ENCODE assay signal across 8 cellular contexts in genomic region chr1:27154469-27154990, GRCh38. TPM values are rescaled to one million over a fixed set of nuclear protein-coding genes. Genes with fewer than 3 reads are reported as not detected.
DNase-seq lines count a peak whose midpoint lies in the region; ATAC-seq and TF ChIP-seq lines count a peak whose summit lies in the region.

No MANE protein-coding gene starts in this region.

- CTCF ChIA-PET in activated naive CD4-positive, alpha-beta T cell treated with anti-CD3 and anti-CD28 coated beads, Interleukin-2, amount 10 ng/mL, durations not matched to agents 7 days and 5 days (lab: Charles Lee), result interaction anchor here (0.6 to 1.7 kb wide), 13 partner anchors 10 to 55 kb away, joined by 3 to 7 read pairs (median 4); no protein-coding TSS in a partner anchor

- H3K27ac ChIP-seq in ascending aorta, result peak overlapping the region; percentile 80 to 89
- peak overlapping the region; percentile 60 to 83 for H3K27ac ChIP-seq in liver (ENCODE audit: low read depth in 1 of 2, low read length in 2 of 2)
- H3K27ac ChIP-seq in transverse colon, result peak overlapping the region; percentile 90 to 97 (median 92)

- H3K4me1 ChIP-seq in ascending aorta, result peaks cover 22 to 26% of the 10 kb centered on the region in 2 donors
- H3K4me1 ChIP-seq in liver (ENCODE audit: control insufficient read depth in 4 of 4, insufficient read depth in 4 of 4, low read length in 3 of 4), result peaks cover 5 to 32% (median 24%) of the 10 kb centered on the region in 4 donors
- peaks cover 35 to 56% (median 40%) of the 10 kb centered on the region in 4 donors for H3K4me1 ChIP-seq in transverse colon

- H3K4me3 ChIP-seq in ascending aorta (peak overlapping the region; percentile 72 to 82), liver (ENCODE audit: low read depth in 1 of 3, low read length in 3 of 3) (peak overlapping the region; percentile 54 to 87 (median 64)), transverse colon (peak overlapping the region; percentile 64 to 95 (median 78))

- peak overlapping the region; percentile 52 to 79 for H3K9ac ChIP-seq in liver (ENCODE audit: low read depth in 1 of 2, low read length in 2 of 2)

- DNase-seq in activated naive CD4-positive, alpha-beta T cell treated with anti-CD3 and anti-CD28 coated beads, Interleukin-2, amount 10 ng/mL, durations not matched to agents 7 days and 5 days, result no peak
- DNase-seq in activated naive CD4-positive, alpha-beta T cell (lab: John Stamatoyannopoulos, UW), result no peak
- no peak for DNase-seq in ascending aorta (ENCODE audit: low spot score in 2 of 2)
- DNase-seq in transverse colon, result no peak
- DNase-seq in HUDEP-2 (lab: John Stamatoyannopoulos, UW; ENCODE audit: unreplicated experiment in 76 of 76), result no peak
- no peak for DNase-seq in retina

- TF ChIP-seq CTCF in ascending aorta (IDR thresholded peaks at IDR 0.05) (no peak), liver (IDR thresholded peaks at IDR 0.05; ENCODE audit: low read depth, low read length, missing input control) (no peak), transverse colon (IDR thresholded peaks at IDR 0.05) (no peak)

- H3K4me3 Mint-ChIP-seq in activated naive CD4-positive, alpha-beta T cell treated with anti-CD3 and anti-CD28 coated beads, Interleukin-2, amount 10 ng/mL, durations not matched to agents 7 days and 5 days, result peak overlapping the region; percentile 86

- no peaks in the 10 kb centered on the region for H3K36me3 ChIP-seq in ascending aorta
- H3K36me3 ChIP-seq in liver (ENCODE audit: control insufficient read depth in 4 of 4, insufficient read depth in 3 of 4, low read depth in 1 of 4, low read length in 3 of 4), result no peaks in the 10 kb centered on the region
- H3K36me3 ChIP-seq in transverse colon, result no peaks in the 10 kb centered on the region

- TF ChIP-seq POLR2A in transverse colon (IDR thresholded peaks at IDR 0.05), result no peak

- H3K9me3 ChIP-seq in ascending aorta (no peaks in the 10 kb centered on the region), liver (ENCODE audit: control insufficient read depth in 4 of 4, low read length in 3 of 4) (no peaks in the 10 kb centered on the region), transverse colon (no peaks in the 10 kb centered on the region)

- WGBS in liver, result 12% methylated on average over 20 of the region's 20 CpGs
- 11 to 15% methylated on average over 13 to 20 of the region's 20 CpGs for WGBS in transverse colon (ENCODE audit: low coverage in 1 of 2), 2 donors

- ATAC-seq in GM21717 (IDR thresholded peaks at IDR 0.05; ENCODE audit: unreplicated experiment), result no peak

- in situ Hi-C loops in transverse colon (cut with MboI; ENCODE audit: low pct_ligation_motif_present in 1 of 4, low pct_unique_long_range_greater_than_20kb in 1 of 4, low sequenced_read_pairs in 3 of 4), result no loop called here

- peaks cover 52% of the 10 kb centered on the region for H3K4me1 Mint-ChIP-seq in activated naive CD4-positive, alpha-beta T cell treated with anti-CD3 and anti-CD28 coated beads, Interleukin-2, amount 10 ng/mL, durations not matched to agents 7 days and 5 days

- H3K27me3 ChIP-seq in ascending aorta (no peaks in the 10 kb centered on the region), liver (ENCODE audit: control insufficient read depth in 4 of 4, insufficient read depth in 4 of 4, low read length in 3 of 4) (no peaks in the 10 kb centered on the region), transverse colon (no peaks in the 10 kb centered on the region)

- peak overlapping the region; percentile 75 for H3K27ac Mint-ChIP-seq in activated naive CD4-positive, alpha-beta T cell treated with anti-CD3 and anti-CD28 coated beads, Interleukin-2, amount 10 ng/mL, durations not matched to agents 7 days and 5 days

- intact Hi-C loops in ascending aorta (cut with DNase I) (loop anchor here (2.0 to 5.0 kb wide), 4 partner anchors 36 to 156 kb away; no protein-coding TSS in a partner anchor), transverse colon (cut with DNase I; ENCODE audit: low total_unique reads) (no loop called here)

- H3K27me3 Mint-ChIP-seq in activated naive CD4-positive, alpha-beta T cell treated with anti-CD3 and anti-CD28 coated beads, Interleukin-2, amount 10 ng/mL, durations not matched to agents 7 days and 5 days, result no peaks in the 10 kb centered on the region

- TF ChIP-seq RAD21 in liver (IDR thresholded peaks at IDR 0.05), result no peak

- H3K9me3 Mint-ChIP-seq in activated naive CD4-positive, alpha-beta T cell treated with anti-CD3 and anti-CD28 coated beads, Interleukin-2, amount 10 ng/mL, durations not matched to agents 7 days and 5 days, result no peaks in the 10 kb centered on the region

- H3K36me3 Mint-ChIP-seq in activated naive CD4-positive, alpha-beta T cell treated with anti-CD3 and anti-CD28 coated beads, Interleukin-2, amount 10 ng/mL, durations not matched to agents 7 days and 5 days, result peaks cover 12% of the 10 kb centered on the region

- no peak for TF ChIP-seq EP300 in transverse colon (IDR thresholded peaks at IDR 0.05; ENCODE audit: low read depth)

TF ChIP-seq in liver, 16 proteins besides CTCF, POLR2A, EP300 and RAD21:
- no peak for TF ChIP-seq ATF3 (IDR thresholded peaks at IDR 0.05)
- no peak for TF ChIP-seq NR2F2 (IDR thresholded peaks at IDR 0.05)
- TF ChIP-seq YY1 (IDR thresholded peaks at IDR 0.05), result no peak
- TF ChIP-seq HNF4A (conservative IDR thresholded peaks at IDR 0.05), result no peak
- no peak for TF ChIP-seq JUND (IDR thresholded peaks at IDR 0.05)
- no peak for TF ChIP-seq REST (IDR thresholded peaks at IDR 0.05)
- no peak for TF ChIP-seq GABPA (IDR thresholded peaks at IDR 0.05 in 1 of 2, conservative IDR thresholded peaks at IDR 0.05 in 1 of 2)
- no peak for TF ChIP-seq RXRA (IDR thresholded peaks at IDR 0.05)
- TF ChIP-seq TAF1 (conservative IDR thresholded peaks at IDR 0.05), result no peak
- TF ChIP-seq SP1 (IDR thresholded peaks at IDR 0.05), result no peak
- no peak for TF ChIP-seq MAX (IDR thresholded peaks at IDR 0.05)
- no peak for TF ChIP-seq ZBTB33 (IDR thresholded peaks at IDR 0.05)
- TF ChIP-seq EGR1 (IDR thresholded peaks at IDR 0.05; ENCODE audit: low read depth in 2 of 2), result no peak
- no peak for TF ChIP-seq FOXA1 (IDR thresholded peaks at IDR 0.05)
- TF ChIP-seq FOXA2 (IDR thresholded peaks at IDR 0.05), result no peak

RNA-seq across cellular contexts. Expression of gene SLC9A1, which starts 0.4 kb away (rescaled TPM):
- total RNA-seq in ascending aorta (22.0 TPM), liver (1 to 10 TPM; 1.3 to 3.2 TPM), transverse colon (100 to 1,000 TPM in 2 of 4 donors, 10 to 100 TPM in 2; 17.9 to 140 (median 101) TPM)
- polyA plus RNA-seq in liver, result 1 to 10 TPM; 1.3 to 1.7 TPM
